2 cellular contexts compared by ENCODE assay signal in the genomic region with DNA sequence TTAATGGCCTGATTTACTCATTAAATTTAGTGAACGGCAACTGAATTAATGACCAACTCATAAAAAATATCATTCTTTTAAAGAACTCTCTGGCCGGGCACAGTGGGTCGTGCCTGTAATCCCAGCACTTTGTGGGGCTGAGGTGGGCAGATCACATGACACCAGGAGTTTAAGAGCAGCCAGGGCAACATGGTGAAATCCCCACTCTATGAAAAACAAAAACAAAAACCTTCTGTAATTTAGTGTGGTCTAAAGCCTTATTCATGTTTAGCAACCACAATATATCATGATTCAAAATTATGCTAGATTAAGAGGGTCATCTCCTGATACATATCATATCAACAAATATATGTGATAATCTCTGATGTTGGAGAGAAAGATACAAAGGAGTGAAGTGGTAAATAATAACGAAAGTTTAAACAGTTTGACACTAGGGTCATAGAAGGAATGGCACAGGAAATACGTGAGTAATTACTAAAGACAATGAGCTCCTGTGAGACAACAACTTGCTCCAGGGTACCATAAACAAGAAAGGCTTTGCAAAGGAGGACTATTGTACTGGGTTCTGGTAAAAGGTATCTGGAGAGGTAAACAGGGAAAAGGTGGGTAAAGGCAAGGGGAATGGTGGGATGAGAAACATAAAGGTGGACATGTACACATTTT.
TF ChIP-seq lines count a peak whose summit lies in the region.

No MANE protein-coding gene starts in this region.

TF ChIP-seq in GM23338, 12 proteins besides CTCF, POLR2A, EP300 and RAD21 (continued from another document):
- TF ChIP-seq, protein P1, sequence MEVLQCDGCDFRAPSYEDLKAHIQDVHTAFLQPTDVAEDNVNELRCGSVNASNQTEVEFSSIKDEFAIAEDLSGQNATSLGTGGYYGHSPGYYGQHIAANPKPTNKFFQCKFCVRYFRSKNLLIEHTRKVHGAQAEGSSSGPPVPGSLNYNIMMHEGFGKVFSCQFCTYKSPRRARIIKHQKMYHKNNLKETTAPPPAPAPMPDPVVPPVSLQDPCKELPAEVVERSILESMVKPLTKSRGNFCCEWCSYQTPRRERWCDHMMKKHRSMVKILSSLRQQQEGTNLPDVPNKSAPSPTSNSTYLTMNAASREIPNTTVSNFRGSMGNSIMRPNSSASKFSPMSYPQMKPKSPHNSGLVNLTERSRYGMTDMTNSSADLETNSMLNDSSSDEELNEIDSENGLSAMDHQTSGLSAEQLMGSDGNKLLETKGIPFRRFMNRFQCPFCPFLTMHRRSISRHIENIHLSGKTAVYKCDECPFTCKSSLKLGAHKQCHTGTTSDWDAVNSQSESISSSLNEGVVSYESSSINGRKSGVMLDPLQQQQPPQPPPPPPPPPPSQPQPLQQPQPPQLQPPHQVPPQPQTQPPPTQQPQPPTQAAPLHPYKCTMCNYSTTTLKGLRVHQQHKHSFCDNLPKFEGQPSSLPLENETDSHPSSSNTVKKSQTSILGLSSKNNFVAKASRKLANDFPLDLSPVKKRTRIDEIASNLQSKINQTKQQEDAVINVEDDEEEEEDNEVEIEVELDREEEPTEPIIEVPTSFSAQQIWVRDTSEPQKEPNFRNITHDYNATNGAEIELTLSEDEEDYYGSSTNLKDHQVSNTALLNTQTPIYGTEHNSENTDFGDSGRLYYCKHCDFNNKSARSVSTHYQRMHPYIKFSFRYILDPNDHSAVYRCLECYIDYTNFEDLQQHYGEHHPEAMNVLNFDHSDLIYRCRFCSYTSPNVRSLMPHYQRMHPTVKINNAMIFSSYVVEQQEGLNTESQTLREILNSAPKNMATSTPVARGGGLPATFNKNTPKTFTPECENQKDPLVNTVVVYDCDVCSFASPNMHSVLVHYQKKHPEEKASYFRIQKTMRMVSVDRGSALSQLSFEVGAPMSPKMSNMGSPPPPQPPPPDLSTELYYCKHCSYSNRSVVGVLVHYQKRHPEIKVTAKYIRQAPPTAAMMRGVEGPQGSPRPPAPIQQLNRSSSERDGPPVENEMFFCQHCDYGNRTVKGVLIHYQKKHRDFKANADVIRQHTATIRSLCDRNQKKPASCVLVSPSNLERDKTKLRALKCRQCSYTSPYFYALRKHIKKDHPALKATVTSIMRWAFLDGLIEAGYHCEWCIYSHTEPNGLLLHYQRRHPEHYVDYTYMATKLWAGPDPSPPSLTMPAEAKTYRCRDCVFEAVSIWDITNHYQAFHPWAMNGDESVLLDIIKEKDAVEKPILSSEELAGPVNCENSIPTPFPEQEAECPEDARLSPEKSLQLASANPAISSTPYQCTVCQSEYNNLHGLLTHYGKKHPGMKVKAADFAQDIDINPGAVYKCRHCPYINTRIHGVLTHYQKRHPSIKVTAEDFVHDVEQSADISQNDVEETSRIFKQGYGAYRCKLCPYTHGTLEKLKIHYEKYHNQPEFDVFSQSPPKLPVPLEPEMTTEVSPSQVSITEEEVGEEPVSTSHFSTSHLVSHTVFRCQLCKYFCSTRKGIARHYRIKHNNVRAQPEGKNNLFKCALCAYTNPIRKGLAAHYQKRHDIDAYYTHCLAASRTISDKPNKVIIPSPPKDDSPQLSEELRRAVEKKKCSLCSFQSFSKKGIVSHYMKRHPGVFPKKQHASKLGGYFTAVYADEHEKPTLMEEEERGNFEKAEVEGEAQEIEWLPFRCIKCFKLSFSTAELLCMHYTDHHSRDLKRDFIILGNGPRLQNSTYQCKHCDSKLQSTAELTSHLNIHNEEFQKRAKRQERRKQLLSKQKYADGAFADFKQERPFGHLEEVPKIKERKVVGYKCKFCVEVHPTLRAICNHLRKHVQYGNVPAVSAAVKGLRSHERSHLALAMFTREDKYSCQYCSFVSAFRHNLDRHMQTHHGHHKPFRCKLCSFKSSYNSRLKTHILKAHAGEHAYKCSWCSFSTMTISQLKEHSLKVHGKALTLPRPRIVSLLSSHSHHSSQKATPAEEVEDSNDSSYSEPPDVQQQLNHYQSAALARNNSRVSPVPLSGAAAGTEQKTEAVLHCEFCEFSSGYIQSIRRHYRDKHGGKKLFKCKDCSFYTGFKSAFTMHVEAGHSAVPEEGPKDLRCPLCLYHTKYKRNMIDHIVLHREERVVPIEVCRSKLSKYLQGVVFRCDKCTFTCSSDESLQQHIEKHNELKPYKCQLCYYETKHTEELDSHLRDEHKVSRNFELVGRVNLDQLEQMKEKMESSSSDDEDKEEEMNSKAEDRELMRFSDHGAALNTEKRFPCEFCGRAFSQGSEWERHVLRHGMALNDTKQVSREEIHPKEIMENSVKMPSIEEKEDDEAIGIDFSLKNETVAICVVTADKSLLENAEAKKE (CRISPR knock-in tag; IDR thresholded peaks at IDR 0.05): no peak
- no peak for TF ChIP-seq ZNF331 (CRISPR knock-in tag; IDR thresholded peaks at IDR 0.05; ENCODE audit: low read depth)
- no peak for TF ChIP-seq POLR2AphosphoS5 (IDR thresholded peaks at IDR 0.05; ENCODE audit: low read depth)
- TF ChIP-seq, protein P2, sequence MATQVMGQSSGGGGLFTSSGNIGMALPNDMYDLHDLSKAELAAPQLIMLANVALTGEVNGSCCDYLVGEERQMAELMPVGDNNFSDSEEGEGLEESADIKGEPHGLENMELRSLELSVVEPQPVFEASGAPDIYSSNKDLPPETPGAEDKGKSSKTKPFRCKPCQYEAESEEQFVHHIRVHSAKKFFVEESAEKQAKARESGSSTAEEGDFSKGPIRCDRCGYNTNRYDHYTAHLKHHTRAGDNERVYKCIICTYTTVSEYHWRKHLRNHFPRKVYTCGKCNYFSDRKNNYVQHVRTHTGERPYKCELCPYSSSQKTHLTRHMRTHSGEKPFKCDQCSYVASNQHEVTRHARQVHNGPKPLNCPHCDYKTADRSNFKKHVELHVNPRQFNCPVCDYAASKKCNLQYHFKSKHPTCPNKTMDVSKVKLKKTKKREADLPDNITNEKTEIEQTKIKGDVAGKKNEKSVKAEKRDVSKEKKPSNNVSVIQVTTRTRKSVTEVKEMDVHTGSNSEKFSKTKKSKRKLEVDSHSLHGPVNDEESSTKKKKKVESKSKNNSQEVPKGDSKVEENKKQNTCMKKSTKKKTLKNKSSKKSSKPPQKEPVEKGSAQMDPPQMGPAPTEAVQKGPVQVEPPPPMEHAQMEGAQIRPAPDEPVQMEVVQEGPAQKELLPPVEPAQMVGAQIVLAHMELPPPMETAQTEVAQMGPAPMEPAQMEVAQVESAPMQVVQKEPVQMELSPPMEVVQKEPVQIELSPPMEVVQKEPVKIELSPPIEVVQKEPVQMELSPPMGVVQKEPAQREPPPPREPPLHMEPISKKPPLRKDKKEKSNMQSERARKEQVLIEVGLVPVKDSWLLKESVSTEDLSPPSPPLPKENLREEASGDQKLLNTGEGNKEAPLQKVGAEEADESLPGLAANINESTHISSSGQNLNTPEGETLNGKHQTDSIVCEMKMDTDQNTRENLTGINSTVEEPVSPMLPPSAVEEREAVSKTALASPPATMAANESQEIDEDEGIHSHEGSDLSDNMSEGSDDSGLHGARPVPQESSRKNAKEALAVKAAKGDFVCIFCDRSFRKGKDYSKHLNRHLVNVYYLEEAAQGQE (IDR thresholded peaks at IDR 0.05; ENCODE audit: unreplicated experiment): no peak
- TF ChIP-seq, protein P3, sequence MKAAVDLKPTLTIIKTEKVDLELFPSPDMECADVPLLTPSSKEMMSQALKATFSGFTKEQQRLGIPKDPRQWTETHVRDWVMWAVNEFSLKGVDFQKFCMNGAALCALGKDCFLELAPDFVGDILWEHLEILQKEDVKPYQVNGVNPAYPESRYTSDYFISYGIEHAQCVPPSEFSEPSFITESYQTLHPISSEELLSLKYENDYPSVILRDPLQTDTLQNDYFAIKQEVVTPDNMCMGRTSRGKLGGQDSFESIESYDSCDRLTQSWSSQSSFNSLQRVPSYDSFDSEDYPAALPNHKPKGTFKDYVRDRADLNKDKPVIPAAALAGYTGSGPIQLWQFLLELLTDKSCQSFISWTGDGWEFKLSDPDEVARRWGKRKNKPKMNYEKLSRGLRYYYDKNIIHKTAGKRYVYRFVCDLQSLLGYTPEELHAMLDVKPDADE (IDR thresholded peaks at IDR 0.05): no peak

TF ChIP-seq in WTC11, 78 proteins besides CTCF, POLR2A, EP300 and RAD21 (continued from another document):
- TF ChIP-seq, protein P4, sequence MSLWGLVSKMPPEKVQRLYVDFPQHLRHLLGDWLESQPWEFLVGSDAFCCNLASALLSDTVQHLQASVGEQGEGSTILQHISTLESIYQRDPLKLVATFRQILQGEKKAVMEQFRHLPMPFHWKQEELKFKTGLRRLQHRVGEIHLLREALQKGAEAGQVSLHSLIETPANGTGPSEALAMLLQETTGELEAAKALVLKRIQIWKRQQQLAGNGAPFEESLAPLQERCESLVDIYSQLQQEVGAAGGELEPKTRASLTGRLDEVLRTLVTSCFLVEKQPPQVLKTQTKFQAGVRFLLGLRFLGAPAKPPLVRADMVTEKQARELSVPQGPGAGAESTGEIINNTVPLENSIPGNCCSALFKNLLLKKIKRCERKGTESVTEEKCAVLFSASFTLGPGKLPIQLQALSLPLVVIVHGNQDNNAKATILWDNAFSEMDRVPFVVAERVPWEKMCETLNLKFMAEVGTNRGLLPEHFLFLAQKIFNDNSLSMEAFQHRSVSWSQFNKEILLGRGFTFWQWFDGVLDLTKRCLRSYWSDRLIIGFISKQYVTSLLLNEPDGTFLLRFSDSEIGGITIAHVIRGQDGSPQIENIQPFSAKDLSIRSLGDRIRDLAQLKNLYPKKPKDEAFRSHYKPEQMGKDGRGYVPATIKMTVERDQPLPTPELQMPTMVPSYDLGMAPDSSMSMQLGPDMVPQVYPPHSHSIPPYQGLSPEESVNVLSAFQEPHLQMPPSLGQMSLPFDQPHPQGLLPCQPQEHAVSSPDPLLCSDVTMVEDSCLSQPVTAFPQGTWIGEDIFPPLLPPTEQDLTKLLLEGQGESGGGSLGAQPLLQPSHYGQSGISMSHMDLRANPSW (CRISPR knock-in tag; conservative IDR thresholded peaks at IDR 0.05; ENCODE audit: low read depth): no peak
- TF ChIP-seq, protein P5, sequence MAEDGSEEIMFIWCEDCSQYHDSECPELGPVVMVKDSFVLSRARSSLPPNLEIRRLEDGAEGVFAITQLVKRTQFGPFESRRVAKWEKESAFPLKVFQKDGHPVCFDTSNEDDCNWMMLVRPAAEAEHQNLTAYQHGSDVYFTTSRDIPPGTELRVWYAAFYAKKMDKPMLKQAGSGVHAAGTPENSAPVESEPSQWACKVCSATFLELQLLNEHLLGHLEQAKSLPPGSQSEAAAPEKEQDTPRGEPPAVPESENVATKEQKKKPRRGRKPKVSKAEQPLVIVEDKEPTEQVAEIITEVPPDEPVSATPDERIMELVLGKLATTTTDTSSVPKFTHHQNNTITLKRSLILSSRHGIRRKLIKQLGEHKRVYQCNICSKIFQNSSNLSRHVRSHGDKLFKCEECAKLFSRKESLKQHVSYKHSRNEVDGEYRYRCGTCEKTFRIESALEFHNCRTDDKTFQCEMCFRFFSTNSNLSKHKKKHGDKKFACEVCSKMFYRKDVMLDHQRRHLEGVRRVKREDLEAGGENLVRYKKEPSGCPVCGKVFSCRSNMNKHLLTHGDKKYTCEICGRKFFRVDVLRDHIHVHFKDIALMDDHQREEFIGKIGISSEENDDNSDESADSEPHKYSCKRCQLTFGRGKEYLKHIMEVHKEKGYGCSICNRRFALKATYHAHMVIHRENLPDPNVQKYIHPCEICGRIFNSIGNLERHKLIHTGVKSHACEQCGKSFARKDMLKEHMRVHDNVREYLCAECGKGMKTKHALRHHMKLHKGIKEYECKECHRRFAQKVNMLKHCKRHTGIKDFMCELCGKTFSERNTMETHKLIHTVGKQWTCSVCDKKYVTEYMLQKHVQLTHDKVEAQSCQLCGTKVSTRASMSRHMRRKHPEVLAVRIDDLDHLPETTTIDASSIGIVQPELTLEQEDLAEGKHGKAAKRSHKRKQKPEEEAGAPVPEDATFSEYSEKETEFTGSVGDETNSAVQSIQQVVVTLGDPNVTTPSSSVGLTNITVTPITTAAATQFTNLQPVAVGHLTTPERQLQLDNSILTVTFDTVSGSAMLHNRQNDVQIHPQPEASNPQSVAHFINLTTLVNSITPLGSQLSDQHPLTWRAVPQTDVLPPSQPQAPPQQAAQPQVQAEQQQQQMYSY (CRISPR knock-in tag; IDR thresholded peaks at IDR 0.05): no peak
- TF ChIP-seq, protein P6, sequence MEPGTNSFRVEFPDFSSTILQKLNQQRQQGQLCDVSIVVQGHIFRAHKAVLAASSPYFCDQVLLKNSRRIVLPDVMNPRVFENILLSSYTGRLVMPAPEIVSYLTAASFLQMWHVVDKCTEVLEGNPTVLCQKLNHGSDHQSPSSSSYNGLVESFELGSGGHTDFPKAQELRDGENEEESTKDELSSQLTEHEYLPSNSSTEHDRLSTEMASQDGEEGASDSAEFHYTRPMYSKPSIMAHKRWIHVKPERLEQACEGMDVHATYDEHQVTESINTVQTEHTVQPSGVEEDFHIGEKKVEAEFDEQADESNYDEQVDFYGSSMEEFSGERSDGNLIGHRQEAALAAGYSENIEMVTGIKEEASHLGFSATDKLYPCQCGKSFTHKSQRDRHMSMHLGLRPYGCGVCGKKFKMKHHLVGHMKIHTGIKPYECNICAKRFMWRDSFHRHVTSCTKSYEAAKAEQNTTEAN (CRISPR knock-in tag; IDR thresholded peaks at IDR 0.05): no peak
- TF ChIP-seq ZNF263 (CRISPR knock-in tag; IDR thresholded peaks at IDR 0.05; ENCODE audit: low read depth) (no peak), MXD4 (CRISPR knock-in tag; IDR thresholded peaks at IDR 0.05; ENCODE audit: borderline replicate concordance) (no peak)
